Comparison of ENCODE assay signal across 16 cellular contexts in genomic region chr2:234678721-234679120, GRCh38.
DNase-seq lines count a peak whose midpoint lies in the region; ATAC-seq, FAIRE-seq and TF ChIP-seq lines count a peak whose summit lies in the region.
"Had no signal": no experiment of that assay in that cellular context is flagged by ENCODE, and none has a peak within 500 bp of the region (broad histone marks: within the 10 kb centered on the region; RNA-seq: fewer than 3 reads in every experiment).

No MANE protein-coding gene starts in this region.

- no peak overlapping the region for H2BK120ac ChIP-seq in neuronal stem cell (ENCODE audit: low read depth, low read length)

- no peak overlapping the region for H3K9ac ChIP-seq in neuronal stem cell (ENCODE audit: low read depth, low read length, poor library complexity)

- H3K9me3 Mint-ChIP-seq in effector memory CD8-positive, alpha-beta T cell = peaks cover 5 to 8% of the 10 kb centered on the region in 2 donors

- no peak overlapping the region for H3K4me3 ChIP-seq in cardiac fibroblast (replicated peaks in 1 of 2; ENCODE audit: low read depth in 2 of 2, low read length in 2 of 2)
- no peak overlapping the region for H3K4me3 ChIP-seq in neuronal stem cell (ENCODE audit: low read length in 2 of 2)
- H3K4me3 ChIP-seq: ascending aorta, prostate gland had no signal

- no peak overlapping the region for H3K14ac ChIP-seq in neuronal stem cell (ENCODE audit: low read length)

- H2BK5ac ChIP-seq in neuronal stem cell (ENCODE audit: low read length) = no peak overlapping the region

- no CpG with 5 or more reads among the region's 3 CpGs for WGBS in neuronal stem cell (ENCODE audit: extremely low coverage in 2 of 2, insufficient read length in 2 of 2, insufficient replicate concordance in 1 of 2), 2 donors

- H4K91ac ChIP-seq in neuronal stem cell (ENCODE audit: low read depth, low read length, poor library complexity) = no peak overlapping the region

- DNase-seq in AG09319 (ENCODE audit: extremely low read depth, low read depth) (peak; percentile 54), HTR-8/SVneo (ENCODE audit: insufficient read length, low spot score) (no peak), cardiac fibroblast (ENCODE audit: low read depth in 2 of 2) (peak; percentile 80 to 88), neuronal stem cell (ENCODE audit: low spot score) (no peak), NCI-H774 (lab: John Stamatoyannopoulos, UW) (no peak), kidney glomerular epithelial cell (lab: John Stamatoyannopoulos, UW) (no peak), NCI-H2107 (lab: John Stamatoyannopoulos, UW) (no peak)
- DNase-seq in effector memory CD8-positive, alpha-beta T cell = no peak
- DNase-seq: activated CD4-positive, alpha-beta T cell treated with anti-CD3 and anti-CD28 coated beads, Interleukin-2, amount 50 U/mL, for 4 hours; CD4-positive, alpha-beta memory T cell; H7; NCI-H187 treated with DMSO at 0.1 percent for 48 hours; SHP77 treated with DMSO at 0.1 percent for 48 hours; stimulated activated CD4-positive, alpha-beta T cell treated with anti-CD3 and anti-CD28 coated beads, Interleukin-4, amount 100 ng/mL, for 24 hours had no signal

- H3K4ac ChIP-seq in neuronal stem cell (ENCODE audit: low read length) = no peak overlapping the region

- no peak overlapping the region for H2AK5ac ChIP-seq in neuronal stem cell (ENCODE audit: low read depth, low read length)

- no peak overlapping the region for H2BK12ac ChIP-seq in neuronal stem cell (ENCODE audit: low read length)

- no peak overlapping the region for H3K23ac ChIP-seq in neuronal stem cell (ENCODE audit: low read depth, low read length, poor library complexity)

- peaks cover 6 to 15% of the 10 kb centered on the region in 2 donors for H3K9me3 ChIP-seq in neuronal stem cell (replicated peaks in 1 of 2; ENCODE audit: control insufficient read depth in 2 of 2, insufficient read depth in 1 of 2, low read depth in 1 of 2, low read length in 2 of 2)
- H3K9me3 ChIP-seq: ascending aorta, prostate gland had no signal

- ATAC-seq in effector memory CD8-positive, alpha-beta T cell (replicated peaks) = no peak

- H3K36me3 Mint-ChIP-seq in effector memory CD8-positive, alpha-beta T cell (ENCODE audit: insufficient read depth) = no peaks in the 10 kb centered on the region
- H3K36me3 Mint-ChIP-seq: CD4-positive, alpha-beta memory T cell had no signal

- H3K27ac Mint-ChIP-seq in effector memory CD8-positive, alpha-beta T cell = no peak overlapping the region
- H3K27ac Mint-ChIP-seq: CD4-positive, alpha-beta memory T cell had no signal

- H3K4me1 Mint-ChIP-seq in effector memory CD8-positive, alpha-beta T cell (ENCODE audit: low read depth in 2 of 2) = no peaks in the 10 kb centered on the region
- H3K4me1 Mint-ChIP-seq: CD4-positive, alpha-beta memory T cell had no signal

- no peak overlapping the region for H3K4me3 Mint-ChIP-seq in effector memory CD8-positive, alpha-beta T cell
- H3K4me3 Mint-ChIP-seq: CD4-positive, alpha-beta memory T cell had no signal

- H3K4me1 ChIP-seq in neuronal stem cell (ENCODE audit: control insufficient read depth in 2 of 2, insufficient read depth in 1 of 2, low read depth in 1 of 2, low read length in 2 of 2) = peaks cover 26 to 31% of the 10 kb centered on the region in 2 donors

- TF ChIP-seq CTCF in AG09319 (IDR thresholded peaks at IDR 0.05; ENCODE audit: low read depth, low read length) = no peak
- no peak for TF ChIP-seq CTCF in cardiac fibroblast (IDR thresholded peaks at IDR 0.05; ENCODE audit: low read depth, low read length)

- H2AFZ ChIP-seq in neuronal stem cell (ENCODE audit: low read length) = no peak overlapping the region

- H3K27me3 Mint-ChIP-seq in effector memory CD8-positive, alpha-beta T cell = peaks cover 11 to 33% of the 10 kb centered on the region in 2 donors

- no peak overlapping the region for H2BK15ac ChIP-seq in neuronal stem cell (ENCODE audit: low read length)

- H4K8ac ChIP-seq in neuronal stem cell (ENCODE audit: low read depth, low read length) = no peak overlapping the region

- no peak overlapping the region for H3K4me2 ChIP-seq in neuronal stem cell (ENCODE audit: insufficient read depth, low read length, poor library complexity, severe bottlenecking)

- FAIRE-seq in HTR-8/SVneo (lab: Jason Lieb, UNC) = peak; percentile 52

- H3K36me3 ChIP-seq in neuronal stem cell (replicated peaks in 1 of 2; ENCODE audit: control insufficient read depth in 2 of 2, insufficient read depth in 2 of 2, low read length in 2 of 2) = no peaks in the 10 kb centered on the region
- H3K36me3 ChIP-seq: ascending aorta, prostate gland had no signal

- H3K27me3 ChIP-seq in neuronal stem cell (ENCODE audit: control insufficient read depth in 3 of 3, insufficient read depth in 3 of 3, low read depth in 1 of 3, low read length in 3 of 3) = no peaks in the 10 kb centered on the region
- H3K27me3 ChIP-seq: ascending aorta had no signal

- H3K18ac ChIP-seq in neuronal stem cell (ENCODE audit: low read length) = peak overlapping the region; percentile 33

- H3K79me1 ChIP-seq in neuronal stem cell (ENCODE audit: low read depth, low read length) = peaks cover 2% of the 10 kb centered on the region

- no peak overlapping the region for H3K27ac ChIP-seq in neuronal stem cell (replicated peaks; ENCODE audit: low read length)

Comparison
In these comparisons a context has a peak if more than half of its experiments do, and no peak if none do; other contexts are left out.
1. DNase-seq: peak in AG09319 (single experiment) and cardiac fibroblast (2 of 2); none in HTR-8/SVneo (single experiment), neuronal stem cell (single experiment), NCI-H774 (single experiment), kidney glomerular epithelial cell (single experiment), effector memory CD8-positive, alpha-beta T cell (0 of 3) and NCI-H2107 (single experiment).